ENCODE assay signal across 1 cellular context in genomic region chr11:62552931-62553838, GRCh38.
TF ChIP-seq lines count a peak whose summit lies in the region.

No MANE protein-coding gene starts in this region.

TF ChIP-seq in K562, 482 proteins besides CTCF, POLR2A, EP300 and RAD21 (continued from another document and continues in another):
- TF ChIP-seq KLF6 (CRISPR knock-in tag; IDR thresholded peaks at IDR 0.05; ENCODE audit: borderline replicate concordance) (peak; percentile 66; the same call in 1 of the 2 replicates), ATF6 (CRISPR knock-in tag; IDR thresholded peaks at IDR 0.05) (0 out of 2 replicates have a peak, but pooled peaks have one; percentile 31), RBM14 (IDR thresholded peaks at IDR 0.05; ENCODE audit: borderline replicate concordance, insufficient read depth, low read depth, low read length) (no peak), TEAD1 (CRISPR knock-in tag; IDR thresholded peaks at IDR 0.05) (peak in 1 of 2 experiments; percentile 18; a peak in 2 of 4 replicates), MTA1 (IDR thresholded peaks at IDR 0.05; ENCODE audit: borderline replicate concordance) (peak; percentile 85), TCF3 (CRISPR knock-in tag; IDR thresholded peaks at IDR 0.05) (peak; percentile 32; the same call in 1 of the 2 replicates), SMARCA4 (IDR thresholded peaks at IDR 0.05) (peak; percentile 70), ARHGAP35 (IDR thresholded peaks at IDR 0.05; ENCODE audit: partially characterized antibody) (peak; percentile 45), SMARCC2 (IDR thresholded peaks at IDR 0.05; ENCODE audit: low read depth) (peak; percentile 33; the same call in 1 of the 2 replicates), POLR3G (IDR thresholded peaks at IDR 0.05; ENCODE audit: extremely low read depth, insufficient read length, insufficient replicate concordance) (no peak), MCM7 (IDR thresholded peaks at IDR 0.05) (peak; percentile 64 to 93; a peak in 3 of 4 replicates), SMARCE1 (IDR thresholded peaks at IDR 0.05) (peak; percentile 83; the same call in 1 of the 2 replicates), FOSL1 (tag; conservative IDR thresholded peaks at IDR 0.05) (peak; percentile 93), ZNF318 (IDR thresholded peaks at IDR 0.05; ENCODE audit: borderline replicate concordance in 1 of 2, low read depth in 1 of 2) (no peak), ATF3 (IDR thresholded peaks at IDR 0.05) (peak; percentile 80), ATF3 (CRISPR knock-in tag; conservative IDR thresholded peaks at IDR 0.05) (no peak), FOXP1 (CRISPR knock-in tag; IDR thresholded peaks at IDR 0.05) (peak; percentile 92), CBX3 (IDR thresholded peaks at IDR 0.05; ENCODE audit: borderline replicate concordance in 1 of 2, low read length in 2 of 2) (peak in 1 of 2 experiments; percentile 17; a peak in 1 of 3 replicates), ARID1B (IDR thresholded peaks at IDR 0.05) (peak; percentile 77), TARDBP (IDR thresholded peaks at IDR 0.05) (no peak), MLLT1 (IDR thresholded peaks at IDR 0.05) (peak; percentile 84 to 85), HMBOX1 (IDR thresholded peaks at IDR 0.05) (peak; percentile 68), ZNF511 (CRISPR knock-in tag; IDR thresholded peaks at IDR 0.05) (peak; percentile 47; the same call in 1 of the 2 replicates), HDAC1 (IDR thresholded peaks at IDR 0.05) (peak in 1 of 2 experiments; percentile 86; a peak in 2 of 4 replicates), ZHX1 (conservative IDR thresholded peaks at IDR 0.05; ENCODE audit: low read length) (no peak), E2F4 (CRISPR knock-in tag; IDR thresholded peaks at IDR 0.05; ENCODE audit: low read depth) (no peak), CC2D1A (IDR thresholded peaks at IDR 0.05) (peak; percentile 58; the same call in 1 of the 2 replicates), KLF1 (tag; IDR thresholded peaks at IDR 0.05) (peak; percentile 95), TAF7 (tag; IDR thresholded peaks at IDR 0.05) (0 out of 2 replicates have a peak, but pooled peaks have one; percentile 13), ZNF449 (CRISPR knock-in tag; IDR thresholded peaks at IDR 0.05) (no peak), THRAP3 (IDR thresholded peaks at IDR 0.05; ENCODE audit: borderline replicate concordance) (0 out of 2 replicates have a peak, but pooled peaks have one; percentile 47), NBN (IDR thresholded peaks at IDR 0.05; ENCODE audit: low read depth) (peak; percentile 92), CHD2 (IDR thresholded peaks at IDR 0.05; ENCODE audit: low read depth, low read length) (no peak), SP1 (CRISPR knock-in tag; IDR thresholded peaks at IDR 0.05) (peak; percentile 74)
